In the genomic region with DNA sequence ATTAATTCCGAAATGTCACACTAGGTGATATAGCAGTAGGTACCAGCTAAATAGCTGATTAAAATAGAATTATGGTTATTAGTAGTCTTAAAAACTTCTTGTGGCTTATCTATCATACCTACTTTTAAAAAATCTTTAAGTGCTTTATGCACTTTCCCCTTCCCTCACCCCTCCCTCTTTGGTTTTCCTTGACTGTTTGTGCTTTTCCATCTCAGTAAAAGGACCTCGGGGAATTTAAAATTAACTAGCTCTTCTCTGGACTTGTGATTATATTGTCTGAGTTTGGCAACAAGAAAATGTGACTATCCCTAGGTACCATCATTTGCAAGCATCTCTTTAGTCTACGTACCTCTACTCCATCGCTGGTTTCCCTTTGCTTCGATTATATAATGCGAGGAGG, we compare ENCODE assay signal across 1 cellular context.
TF ChIP-seq lines count a peak whose summit lies in the region.

No MANE protein-coding gene starts in this region.

TF ChIP-seq in HCT116, 20 proteins besides CTCF, POLR2A, EP300 and RAD21:
- TF ChIP-seq SRF (IDR thresholded peaks at IDR 0.05; ENCODE audit: low read depth) (no peak), POLR2AphosphoS5 (IDR thresholded peaks at IDR 0.05; ENCODE audit: low read depth, low read length) (peak; percentile 21; the same call in 1 of the 2 replicates)
